ENCODE assay signal across 8 cellular contexts in the genomic region with DNA sequence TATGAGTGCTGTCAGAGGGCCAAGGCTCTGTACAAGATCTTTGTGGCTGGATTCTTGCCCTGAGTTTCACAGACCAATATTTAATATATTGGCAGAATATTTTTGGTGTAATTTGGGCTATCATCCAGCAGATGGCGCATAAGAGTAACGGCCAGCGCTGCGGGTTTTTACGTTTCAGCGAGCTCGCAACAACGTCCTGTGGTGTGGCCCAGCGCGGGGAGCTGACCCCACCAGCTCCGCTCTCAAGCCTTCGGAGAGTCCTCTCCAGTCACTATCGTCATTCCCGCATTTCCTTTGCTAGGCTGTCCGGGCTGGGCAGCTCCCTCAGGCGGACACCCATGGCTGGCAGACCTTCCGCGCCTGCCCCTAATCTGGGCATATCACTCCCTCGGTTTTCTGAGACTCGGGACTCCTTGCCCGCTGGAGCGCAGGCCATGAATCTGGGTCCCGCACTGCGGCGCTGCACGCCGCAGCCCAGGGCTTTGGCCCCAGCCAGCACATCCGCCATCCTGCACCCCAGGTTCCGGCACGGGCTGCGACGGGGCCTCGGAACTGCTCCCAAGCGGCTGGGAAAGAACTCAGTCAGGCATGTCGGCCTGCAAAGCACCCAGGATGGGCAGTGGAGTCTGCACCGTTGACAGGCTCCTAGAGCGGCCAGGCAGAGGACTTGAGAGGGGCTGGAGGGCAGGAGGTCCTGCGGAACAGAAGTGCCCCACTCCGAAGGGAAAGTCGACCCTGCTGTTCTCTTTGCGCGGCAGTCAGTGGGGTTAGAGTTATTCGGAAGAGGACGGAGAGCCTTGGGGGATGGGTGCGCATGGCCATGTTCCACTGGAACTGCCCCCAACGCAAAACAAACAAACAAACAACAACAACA. TPM values are rescaled to one million over a fixed set of nuclear protein-coding genes. Genes with fewer than 3 reads are reported as not detected.
A peak's percentile ranks its signal among the peaks of the same experiment; 100 is the strongest.
DNase-seq lines count a peak whose midpoint lies in the region; ATAC-seq and TF ChIP-seq lines count a peak whose summit lies in the region.

No MANE protein-coding gene starts in this region.

- TF ChIP-seq CTCF in OCI-LY3 (IDR thresholded peaks at IDR 0.05; ENCODE audit: low read depth, low read length), result peak; percentile 74
- TF ChIP-seq CTCF in esophagus squamous epithelium (IDR thresholded peaks at IDR 0.05), result peak; percentile 78 to 86 (median 84)

- H3K9me3 ChIP-seq in OCI-LY3 (ENCODE audit: insufficient read depth, low read length), result no peaks in the 10 kb centered on the region
- H3K9me3 ChIP-seq in esophagus squamous epithelium, result no peaks in the 10 kb centered on the region
- H3K9me3 ChIP-seq in mucosa of stomach (ENCODE audit: control insufficient read depth, low read length), result no peaks in the 10 kb centered on the region

- no peaks in the 10 kb centered on the region for H4K20me1 ChIP-seq in OCI-LY3 (ENCODE audit: insufficient read depth, low read length)

- ATAC-seq in HG03280 (IDR thresholded peaks at IDR 0.05; ENCODE audit: unreplicated experiment) (peak; percentile 80), HG02870 (IDR thresholded peaks at IDR 0.05; ENCODE audit: unreplicated experiment) (no peak)

- H3K79me2 ChIP-seq in OCI-LY3 (ENCODE audit: low read length), result no peaks in the 10 kb centered on the region

- peak; percentile 73 for DNase-seq in activated T-cell treated with anti-CD3 and anti-CD28 coated beads, Interleukin-2, amount 50 U/mL, for 1 hour
- no peak for DNase-seq in esophagus squamous epithelium (lab: John Stamatoyannopoulos, UW)
- DNase-seq in stimulated activated CD8-positive, alpha-beta memory T cell treated with anti-CD3 and anti-CD28 coated beads, Interleukin-4, amount 100 ng/mL, for 24 hours (ENCODE audit: low read depth), result peak; percentile 11

- H3K36me3 ChIP-seq in OCI-LY3 (replicated peaks; ENCODE audit: low read depth, low read length) (no peaks in the 10 kb centered on the region), esophagus squamous epithelium (no peaks in the 10 kb centered on the region), mucosa of stomach (ENCODE audit: control insufficient read depth, insufficient read depth, low read length) (no peaks in the 10 kb centered on the region)

- TF ChIP-seq POLR2A in esophagus squamous epithelium (IDR thresholded peaks at IDR 0.05), result peak in 1 of 4 donors; percentile 22

- intact Hi-C loops in esophagus squamous epithelium (cut with DNase I), result no loop called here

- H3K27ac ChIP-seq in OCI-LY3 (ENCODE audit: low read length), result no peak overlapping the region
- H3K27ac ChIP-seq in esophagus squamous epithelium, result peak overlapping the region; percentile 68 to 84 (median 72)

- peaks cover 3% of the 10 kb centered on the region for H3K4me1 ChIP-seq in OCI-LY3 (ENCODE audit: low read length)
- H3K4me1 ChIP-seq in esophagus squamous epithelium, result peaks cover 3 to 16% (median 9%) of the 10 kb centered on the region in 3 donors
- H3K4me1 ChIP-seq in mucosa of stomach (ENCODE audit: control insufficient read depth, insufficient read depth, low read length), result peaks cover 9% of the 10 kb centered on the region

- no peak overlapping the region for H3K9ac ChIP-seq in OCI-LY3 (ENCODE audit: low read length)
- H3K9ac ChIP-seq in mucosa of stomach (ENCODE audit: low read length), result peak overlapping the region; percentile 75

- 0 to 21% methylated on average over 16 to 17 of the region's 46 CpGs for WGBS in esophagus squamous epithelium, 2 donors

- H2AFZ ChIP-seq in OCI-LY3 (ENCODE audit: low read depth, low read length), result no peak overlapping the region

- peaks cover 53% of the 10 kb centered on the region for H3K27me3 ChIP-seq in OCI-LY3 (ENCODE audit: low read depth, low read length)
- no peaks in the 10 kb centered on the region for H3K27me3 ChIP-seq in esophagus squamous epithelium
- peaks cover 5% of the 10 kb centered on the region for H3K27me3 ChIP-seq in mucosa of stomach (ENCODE audit: control insufficient read depth, insufficient read depth, low read length)

- peak overlapping the region; percentile 53 for H3K4me2 ChIP-seq in OCI-LY3 (ENCODE audit: low read length)

- H3K4me3 ChIP-seq in GM08714 (ENCODE audit: low read length), result peak overlapping the region; percentile 68; the same call in 1 of the 2 replicates
- 0 out of 2 replicates have a peak overlapping the region, but pooled peaks have one; percentile 24 for H3K4me3 ChIP-seq in OCI-LY3 (ENCODE audit: low read length)
- H3K4me3 ChIP-seq in esophagus squamous epithelium, result peak overlapping the region; percentile 44 to 78 (median 54)
- peak overlapping the region; percentile 97 for H3K4me3 ChIP-seq in mucosa of stomach (ENCODE audit: low read length)

RNA-seq across cellular contexts. Expression of a gene that starts 18.4 kb away (rescaled TPM):
- total RNA-seq in esophagus squamous epithelium, result 1 to 10 TPM in 1 of 4 donors, not detected in 3; 2.7 TPM

RNA-seq across cellular contexts. Expression of a gene that starts 23.5 kb away (rescaled TPM):
- total RNA-seq in esophagus squamous epithelium, result 10 to 100 TPM; 10.3 to 36.1 (median 19.2) TPM

RNA-seq across cellular contexts. Expression of a gene that starts 25.3 kb away (rescaled TPM):
- not detected for total RNA-seq in esophagus squamous epithelium

RNA-seq across cellular contexts. Expression of a gene that starts 54.7 kb away (rescaled TPM):
- total RNA-seq in esophagus squamous epithelium, result 1 to 10 TPM in 2 of 4 donors, under 1 TPM in 1, not detected in 1; 0.76 to 4.2 (median 1.9) TPM

RNA-seq across cellular contexts. Expression of a gene that starts 59.2 kb away (rescaled TPM):
- 10 to 100 TPM; 10.3 to 65.2 (median 24.5) TPM for total RNA-seq in esophagus squamous epithelium

Comparison
In these comparisons a context has a peak if more than half of its experiments do, and no peak if none do; other contexts are left out.
1. H3K4me3 ChIP-seq: peak in every context shown above with its lines; median percentile 97 in mucosa of stomach; 68 in GM08714; 54 in esophagus squamous epithelium; 24 in OCI-LY3.